In genomic region chr5:171337207-171337562, GRCh38 we compare ENCODE assay signal across 1 cellular context.
TF ChIP-seq lines count a peak whose summit lies in the region.

No MANE protein-coding gene starts in this region.

TF ChIP-seq in K562, 482 proteins besides CTCF, POLR2A, EP300 and RAD21 (continued from another document):
- TF ChIP-seq ZZZ3 (IDR thresholded peaks at IDR 0.05) (no peak), ZNF740 (CRISPR knock-in tag; IDR thresholded peaks at IDR 0.05) (no peak), ZNF740 (tag; IDR thresholded peaks at IDR 0.05) (no peak), CC2D1A (IDR thresholded peaks at IDR 0.05) (no peak), TAF7 (tag; IDR thresholded peaks at IDR 0.05) (no peak), ZNF184 (CRISPR knock-in tag; IDR thresholded peaks at IDR 0.05) (no peak), KDM1A (IDR thresholded peaks at IDR 0.05) (no peak), NR0B1 (IDR thresholded peaks at IDR 0.05; ENCODE audit: partially characterized antibody) (no peak), MXI1 (IDR thresholded peaks at IDR 0.05; ENCODE audit: low read depth, low read length) (no peak), ZNF444 (CRISPR knock-in tag; IDR thresholded peaks at IDR 0.05) (no peak)
